1 cellular context compared by ENCODE assay signal in genomic region chr7:1853619-1854520, GRCh38.
TF ChIP-seq lines count a peak whose summit lies in the region.

No MANE protein-coding gene starts in this region.

TF ChIP-seq in K562, 482 proteins besides CTCF, POLR2A, EP300 and RAD21 (continued from another document):
- TF ChIP-seq FOXK2 (conservative IDR thresholded peaks at IDR 0.05 in 1 of 2, IDR thresholded peaks at IDR 0.05 in 1 of 2; ENCODE audit: low read depth in 2 of 2) (no peak), ZFX (CRISPR knock-in tag; IDR thresholded peaks at IDR 0.05) (0 out of 2 replicates have a peak, but pooled peaks have one; percentile 21), PHF8 (IDR thresholded peaks at IDR 0.05; ENCODE audit: borderline replicate concordance, low read length) (no peak), ZNF24 (IDR thresholded peaks at IDR 0.05) (no peak), HDAC1 (IDR thresholded peaks at IDR 0.05) (peak in 1 of 2 experiments; percentile 66; a peak in 1 of 4 replicates), ZNF140 (CRISPR knock-in tag; IDR thresholded peaks at IDR 0.05) (no peak)
- TF ChIP-seq, protein P1, sequence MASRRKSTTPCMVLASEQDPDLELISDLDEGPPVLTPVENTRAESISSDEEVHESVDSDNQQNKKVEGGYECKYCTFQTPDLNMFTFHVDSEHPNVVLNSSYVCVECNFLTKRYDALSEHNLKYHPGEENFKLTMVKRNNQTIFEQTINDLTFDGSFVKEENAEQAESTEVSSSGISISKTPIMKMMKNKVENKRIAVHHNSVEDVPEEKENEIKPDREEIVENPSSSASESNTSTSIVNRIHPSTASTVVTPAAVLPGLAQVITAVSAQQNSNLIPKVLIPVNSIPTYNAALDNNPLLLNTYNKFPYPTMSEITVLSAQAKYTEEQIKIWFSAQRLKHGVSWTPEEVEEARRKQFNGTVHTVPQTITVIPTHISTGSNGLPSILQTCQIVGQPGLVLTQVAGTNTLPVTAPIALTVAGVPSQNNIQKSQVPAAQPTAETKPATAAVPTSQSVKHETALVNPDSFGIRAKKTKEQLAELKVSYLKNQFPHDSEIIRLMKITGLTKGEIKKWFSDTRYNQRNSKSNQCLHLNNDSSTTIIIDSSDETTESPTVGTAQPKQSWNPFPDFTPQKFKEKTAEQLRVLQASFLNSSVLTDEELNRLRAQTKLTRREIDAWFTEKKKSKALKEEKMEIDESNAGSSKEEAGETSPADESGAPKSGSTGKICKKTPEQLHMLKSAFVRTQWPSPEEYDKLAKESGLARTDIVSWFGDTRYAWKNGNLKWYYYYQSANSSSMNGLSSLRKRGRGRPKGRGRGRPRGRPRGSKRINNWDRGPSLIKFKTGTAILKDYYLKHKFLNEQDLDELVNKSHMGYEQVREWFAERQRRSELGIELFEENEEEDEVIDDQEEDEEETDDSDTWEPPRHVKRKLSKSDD (conservative IDR thresholded peaks at IDR 0.05; ENCODE audit: low read length), result no peak
